1 cellular context compared by ENCODE assay signal in genomic region chr11:68271781-68272608, GRCh38.
TF ChIP-seq lines count a peak whose summit lies in the region.

Gene C11orf24, minus strand, starts transcription at chr11:68271973. Its CDS starts 8,206 bp downstream, at chr11:68263767.

TF ChIP-seq in K562, 482 proteins besides CTCF, POLR2A, EP300 and RAD21 (continued from another document and continues in another):
- no peak for TF ChIP-seq SMARCA5 (IDR thresholded peaks at IDR 0.05)
- 0 out of 2 replicates have a peak, but pooled peaks have one; percentile 28 for TF ChIP-seq XRCC5 (IDR thresholded peaks at IDR 0.05; ENCODE audit: low read depth, low read length)
- peak; percentile 63; the same call in 1 of the 2 replicates for TF ChIP-seq E2F5 (CRISPR knock-in tag; IDR thresholded peaks at IDR 0.05)
- TF ChIP-seq KLF1 (tag; IDR thresholded peaks at IDR 0.05), result peak; percentile 91
- no peak for TF ChIP-seq MTA1 (IDR thresholded peaks at IDR 0.05; ENCODE audit: borderline replicate concordance)
- TF ChIP-seq PTBP1 (IDR thresholded peaks at IDR 0.05; ENCODE audit: low read depth, low read length), result no peak
- peak; percentile 99 for TF ChIP-seq ATF7 (IDR thresholded peaks at IDR 0.05)
- TF ChIP-seq, protein P1, sequence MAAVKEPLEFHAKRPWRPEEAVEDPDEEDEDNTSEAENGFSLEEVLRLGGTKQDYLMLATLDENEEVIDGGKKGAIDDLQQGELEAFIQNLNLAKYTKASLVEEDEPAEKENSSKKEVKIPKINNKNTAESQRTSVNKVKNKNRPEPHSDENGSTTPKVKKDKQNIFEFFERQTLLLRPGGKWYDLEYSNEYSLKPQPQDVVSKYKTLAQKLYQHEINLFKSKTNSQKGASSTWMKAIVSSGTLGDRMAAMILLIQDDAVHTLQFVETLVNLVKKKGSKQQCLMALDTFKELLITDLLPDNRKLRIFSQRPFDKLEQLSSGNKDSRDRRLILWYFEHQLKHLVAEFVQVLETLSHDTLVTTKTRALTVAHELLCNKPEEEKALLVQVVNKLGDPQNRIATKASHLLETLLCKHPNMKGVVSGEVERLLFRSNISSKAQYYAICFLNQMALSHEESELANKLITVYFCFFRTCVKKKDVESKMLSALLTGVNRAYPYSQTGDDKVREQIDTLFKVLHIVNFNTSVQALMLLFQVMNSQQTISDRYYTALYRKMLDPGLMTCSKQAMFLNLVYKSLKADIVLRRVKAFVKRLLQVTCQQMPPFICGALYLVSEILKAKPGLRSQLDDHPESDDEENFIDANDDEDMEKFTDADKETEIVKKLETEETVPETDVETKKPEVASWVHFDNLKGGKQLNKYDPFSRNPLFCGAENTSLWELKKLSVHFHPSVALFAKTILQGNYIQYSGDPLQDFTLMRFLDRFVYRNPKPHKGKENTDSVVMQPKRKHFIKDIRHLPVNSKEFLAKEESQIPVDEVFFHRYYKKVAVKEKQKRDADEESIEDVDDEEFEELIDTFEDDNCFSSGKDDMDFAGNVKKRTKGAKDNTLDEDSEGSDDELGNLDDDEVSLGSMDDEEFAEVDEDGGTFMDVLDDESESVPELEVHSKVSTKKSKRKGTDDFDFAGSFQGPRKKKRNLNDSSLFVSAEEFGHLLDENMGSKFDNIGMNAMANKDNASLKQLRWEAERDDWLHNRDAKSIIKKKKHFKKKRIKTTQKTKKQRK (IDR thresholded peaks at IDR 0.05; ENCODE audit: borderline replicate concordance, low read depth, low read length), result no peak
- peak; percentile 24; the same call in 1 of the 2 replicates for TF ChIP-seq ZNF583 (CRISPR knock-in tag; IDR thresholded peaks at IDR 0.05)
- 0 out of 2 replicates have a peak, but pooled peaks have one; percentile 44 for TF ChIP-seq OTX1 (CRISPR knock-in tag; IDR thresholded peaks at IDR 0.05)
- TF ChIP-seq NFRKB (IDR thresholded peaks at IDR 0.05; ENCODE audit: low read depth), result no peak; the same call in 1 of the 2 replicates
- TF ChIP-seq ZNF511 (CRISPR knock-in tag; IDR thresholded peaks at IDR 0.05), result peak; percentile 65; the same call in 1 of the 2 replicates
- TF ChIP-seq, protein P2, sequence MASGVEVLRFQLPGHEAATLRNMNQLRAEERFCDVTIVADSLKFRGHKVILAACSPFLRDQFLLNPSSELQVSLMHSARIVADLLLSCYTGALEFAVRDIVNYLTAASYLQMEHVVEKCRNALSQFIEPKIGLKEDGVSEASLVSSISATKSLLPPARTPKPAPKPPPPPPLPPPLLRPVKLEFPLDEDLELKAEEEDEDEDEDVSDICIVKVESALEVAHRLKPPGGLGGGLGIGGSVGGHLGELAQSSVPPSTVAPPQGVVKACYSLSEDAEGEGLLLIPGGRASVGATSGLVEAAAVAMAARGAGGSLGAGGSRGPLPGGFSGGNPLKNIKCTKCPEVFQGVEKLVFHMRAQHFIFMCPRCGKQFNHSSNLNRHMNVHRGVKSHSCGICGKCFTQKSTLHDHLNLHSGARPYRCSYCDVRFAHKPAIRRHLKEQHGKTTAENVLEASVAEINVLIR (CRISPR knock-in tag; IDR thresholded peaks at IDR 0.05), result peak; percentile 89
- peak; percentile 62 for TF ChIP-seq PML (IDR thresholded peaks at IDR 0.05; ENCODE audit: low read length)
- TF ChIP-seq ZNF311 (CRISPR knock-in tag; IDR thresholded peaks at IDR 0.05), result no peak
- no peak for TF ChIP-seq ZNF124 (CRISPR knock-in tag; IDR thresholded peaks at IDR 0.05)
- TF ChIP-seq, protein P3, sequence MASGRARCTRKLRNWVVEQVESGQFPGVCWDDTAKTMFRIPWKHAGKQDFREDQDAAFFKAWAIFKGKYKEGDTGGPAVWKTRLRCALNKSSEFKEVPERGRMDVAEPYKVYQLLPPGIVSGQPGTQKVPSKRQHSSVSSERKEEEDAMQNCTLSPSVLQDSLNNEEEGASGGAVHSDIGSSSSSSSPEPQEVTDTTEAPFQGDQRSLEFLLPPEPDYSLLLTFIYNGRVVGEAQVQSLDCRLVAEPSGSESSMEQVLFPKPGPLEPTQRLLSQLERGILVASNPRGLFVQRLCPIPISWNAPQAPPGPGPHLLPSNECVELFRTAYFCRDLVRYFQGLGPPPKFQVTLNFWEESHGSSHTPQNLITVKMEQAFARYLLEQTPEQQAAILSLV (tag; IDR thresholded peaks at IDR 0.05), result no peak
- no peak for TF ChIP-seq POLR3A (IDR thresholded peaks at IDR 0.05; ENCODE audit: borderline replicate concordance, extremely low read depth, insufficient read depth, insufficient read length)
- TF ChIP-seq, protein P4, sequence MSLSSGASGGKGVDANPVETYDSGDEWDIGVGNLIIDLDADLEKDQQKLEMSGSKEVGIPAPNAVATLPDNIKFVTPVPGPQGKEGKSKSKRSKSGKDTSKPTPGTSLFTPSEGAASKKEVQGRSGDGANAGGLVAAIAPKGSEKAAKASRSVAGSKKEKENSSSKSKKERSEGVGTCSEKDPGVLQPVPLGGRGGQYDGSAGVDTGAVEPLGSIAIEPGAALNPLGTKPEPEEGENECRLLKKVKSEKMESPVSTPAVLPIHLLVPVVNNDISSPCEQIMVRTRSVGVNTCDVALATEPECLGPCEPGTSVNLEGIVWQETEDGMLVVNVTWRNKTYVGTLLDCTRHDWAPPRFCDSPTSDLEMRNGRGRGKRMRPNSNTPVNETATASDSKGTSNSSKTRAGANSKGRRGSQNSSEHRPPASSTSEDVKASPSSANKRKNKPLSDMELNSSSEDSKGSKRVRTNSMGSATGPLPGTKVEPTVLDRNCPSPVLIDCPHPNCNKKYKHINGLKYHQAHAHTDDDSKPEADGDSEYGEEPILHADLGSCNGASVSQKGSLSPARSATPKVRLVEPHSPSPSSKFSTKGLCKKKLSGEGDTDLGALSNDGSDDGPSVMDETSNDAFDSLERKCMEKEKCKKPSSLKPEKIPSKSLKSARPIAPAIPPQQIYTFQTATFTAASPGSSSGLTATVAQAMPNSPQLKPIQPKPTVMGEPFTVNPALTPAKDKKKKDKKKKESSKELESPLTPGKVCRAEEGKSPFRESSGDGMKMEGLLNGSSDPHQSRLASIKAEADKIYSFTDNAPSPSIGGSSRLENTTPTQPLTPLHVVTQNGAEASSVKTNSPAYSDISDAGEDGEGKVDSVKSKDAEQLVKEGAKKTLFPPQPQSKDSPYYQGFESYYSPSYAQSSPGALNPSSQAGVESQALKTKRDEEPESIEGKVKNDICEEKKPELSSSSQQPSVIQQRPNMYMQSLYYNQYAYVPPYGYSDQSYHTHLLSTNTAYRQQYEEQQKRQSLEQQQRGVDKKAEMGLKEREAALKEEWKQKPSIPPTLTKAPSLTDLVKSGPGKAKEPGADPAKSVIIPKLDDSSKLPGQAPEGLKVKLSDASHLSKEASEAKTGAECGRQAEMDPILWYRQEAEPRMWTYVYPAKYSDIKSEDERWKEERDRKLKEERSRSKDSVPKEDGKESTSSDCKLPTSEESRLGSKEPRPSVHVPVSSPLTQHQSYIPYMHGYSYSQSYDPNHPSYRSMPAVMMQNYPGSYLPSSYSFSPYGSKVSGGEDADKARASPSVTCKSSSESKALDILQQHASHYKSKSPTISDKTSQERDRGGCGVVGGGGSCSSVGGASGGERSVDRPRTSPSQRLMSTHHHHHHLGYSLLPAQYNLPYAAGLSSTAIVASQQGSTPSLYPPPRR (CRISPR knock-in tag; IDR thresholded peaks at IDR 0.05; ENCODE audit: borderline replicate concordance), result peak; percentile 72; the same call in 1 of the 2 replicates
- TF ChIP-seq ZC3H4 (CRISPR knock-in tag; IDR thresholded peaks at IDR 0.05; ENCODE audit: borderline replicate concordance), result no peak
- peak in 1 of 2 experiments; percentile 49; a peak in 1 of 4 replicates for TF ChIP-seq KDM4B (IDR thresholded peaks at IDR 0.05; ENCODE audit: borderline replicate concordance in 2 of 2, low read depth in 1 of 2)
- TF ChIP-seq, protein P5, sequence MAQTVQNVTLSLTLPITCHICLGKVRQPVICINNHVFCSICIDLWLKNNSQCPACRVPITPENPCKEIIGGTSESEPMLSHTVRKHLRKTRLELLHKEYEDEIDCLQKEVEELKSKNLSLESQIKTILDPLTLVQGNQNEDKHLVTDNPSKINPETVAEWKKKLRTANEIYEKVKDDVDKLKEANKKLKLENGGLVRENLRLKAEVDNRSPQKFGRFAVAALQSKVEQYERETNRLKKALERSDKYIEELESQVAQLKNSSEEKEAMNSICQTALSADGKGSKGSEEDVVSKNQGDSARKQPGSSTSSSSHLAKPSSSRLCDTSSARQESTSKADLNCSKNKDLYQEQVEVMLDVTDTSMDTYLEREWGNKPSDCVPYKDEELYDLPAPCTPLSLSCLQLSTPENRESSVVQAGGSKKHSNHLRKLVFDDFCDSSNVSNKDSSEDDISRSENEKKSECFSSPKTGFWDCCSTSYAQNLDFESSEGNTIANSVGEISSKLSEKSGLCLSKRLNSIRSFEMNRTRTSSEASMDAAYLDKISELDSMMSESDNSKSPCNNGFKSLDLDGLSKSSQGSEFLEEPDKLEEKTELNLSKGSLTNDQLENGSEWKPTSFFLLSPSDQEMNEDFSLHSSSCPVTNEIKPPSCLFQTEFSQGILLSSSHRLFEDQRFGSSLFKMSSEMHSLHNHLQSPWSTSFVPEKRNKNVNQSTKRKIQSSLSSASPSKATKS (CRISPR knock-in tag; IDR thresholded peaks at IDR 0.05), result no peak
- no peak for TF ChIP-seq NR2C1 (IDR thresholded peaks at IDR 0.05)
- TF ChIP-seq NR2C1 (tag; IDR thresholded peaks at IDR 0.05), result no peak; the same call in 1 of the 2 replicates
- TF ChIP-seq, protein P6, sequence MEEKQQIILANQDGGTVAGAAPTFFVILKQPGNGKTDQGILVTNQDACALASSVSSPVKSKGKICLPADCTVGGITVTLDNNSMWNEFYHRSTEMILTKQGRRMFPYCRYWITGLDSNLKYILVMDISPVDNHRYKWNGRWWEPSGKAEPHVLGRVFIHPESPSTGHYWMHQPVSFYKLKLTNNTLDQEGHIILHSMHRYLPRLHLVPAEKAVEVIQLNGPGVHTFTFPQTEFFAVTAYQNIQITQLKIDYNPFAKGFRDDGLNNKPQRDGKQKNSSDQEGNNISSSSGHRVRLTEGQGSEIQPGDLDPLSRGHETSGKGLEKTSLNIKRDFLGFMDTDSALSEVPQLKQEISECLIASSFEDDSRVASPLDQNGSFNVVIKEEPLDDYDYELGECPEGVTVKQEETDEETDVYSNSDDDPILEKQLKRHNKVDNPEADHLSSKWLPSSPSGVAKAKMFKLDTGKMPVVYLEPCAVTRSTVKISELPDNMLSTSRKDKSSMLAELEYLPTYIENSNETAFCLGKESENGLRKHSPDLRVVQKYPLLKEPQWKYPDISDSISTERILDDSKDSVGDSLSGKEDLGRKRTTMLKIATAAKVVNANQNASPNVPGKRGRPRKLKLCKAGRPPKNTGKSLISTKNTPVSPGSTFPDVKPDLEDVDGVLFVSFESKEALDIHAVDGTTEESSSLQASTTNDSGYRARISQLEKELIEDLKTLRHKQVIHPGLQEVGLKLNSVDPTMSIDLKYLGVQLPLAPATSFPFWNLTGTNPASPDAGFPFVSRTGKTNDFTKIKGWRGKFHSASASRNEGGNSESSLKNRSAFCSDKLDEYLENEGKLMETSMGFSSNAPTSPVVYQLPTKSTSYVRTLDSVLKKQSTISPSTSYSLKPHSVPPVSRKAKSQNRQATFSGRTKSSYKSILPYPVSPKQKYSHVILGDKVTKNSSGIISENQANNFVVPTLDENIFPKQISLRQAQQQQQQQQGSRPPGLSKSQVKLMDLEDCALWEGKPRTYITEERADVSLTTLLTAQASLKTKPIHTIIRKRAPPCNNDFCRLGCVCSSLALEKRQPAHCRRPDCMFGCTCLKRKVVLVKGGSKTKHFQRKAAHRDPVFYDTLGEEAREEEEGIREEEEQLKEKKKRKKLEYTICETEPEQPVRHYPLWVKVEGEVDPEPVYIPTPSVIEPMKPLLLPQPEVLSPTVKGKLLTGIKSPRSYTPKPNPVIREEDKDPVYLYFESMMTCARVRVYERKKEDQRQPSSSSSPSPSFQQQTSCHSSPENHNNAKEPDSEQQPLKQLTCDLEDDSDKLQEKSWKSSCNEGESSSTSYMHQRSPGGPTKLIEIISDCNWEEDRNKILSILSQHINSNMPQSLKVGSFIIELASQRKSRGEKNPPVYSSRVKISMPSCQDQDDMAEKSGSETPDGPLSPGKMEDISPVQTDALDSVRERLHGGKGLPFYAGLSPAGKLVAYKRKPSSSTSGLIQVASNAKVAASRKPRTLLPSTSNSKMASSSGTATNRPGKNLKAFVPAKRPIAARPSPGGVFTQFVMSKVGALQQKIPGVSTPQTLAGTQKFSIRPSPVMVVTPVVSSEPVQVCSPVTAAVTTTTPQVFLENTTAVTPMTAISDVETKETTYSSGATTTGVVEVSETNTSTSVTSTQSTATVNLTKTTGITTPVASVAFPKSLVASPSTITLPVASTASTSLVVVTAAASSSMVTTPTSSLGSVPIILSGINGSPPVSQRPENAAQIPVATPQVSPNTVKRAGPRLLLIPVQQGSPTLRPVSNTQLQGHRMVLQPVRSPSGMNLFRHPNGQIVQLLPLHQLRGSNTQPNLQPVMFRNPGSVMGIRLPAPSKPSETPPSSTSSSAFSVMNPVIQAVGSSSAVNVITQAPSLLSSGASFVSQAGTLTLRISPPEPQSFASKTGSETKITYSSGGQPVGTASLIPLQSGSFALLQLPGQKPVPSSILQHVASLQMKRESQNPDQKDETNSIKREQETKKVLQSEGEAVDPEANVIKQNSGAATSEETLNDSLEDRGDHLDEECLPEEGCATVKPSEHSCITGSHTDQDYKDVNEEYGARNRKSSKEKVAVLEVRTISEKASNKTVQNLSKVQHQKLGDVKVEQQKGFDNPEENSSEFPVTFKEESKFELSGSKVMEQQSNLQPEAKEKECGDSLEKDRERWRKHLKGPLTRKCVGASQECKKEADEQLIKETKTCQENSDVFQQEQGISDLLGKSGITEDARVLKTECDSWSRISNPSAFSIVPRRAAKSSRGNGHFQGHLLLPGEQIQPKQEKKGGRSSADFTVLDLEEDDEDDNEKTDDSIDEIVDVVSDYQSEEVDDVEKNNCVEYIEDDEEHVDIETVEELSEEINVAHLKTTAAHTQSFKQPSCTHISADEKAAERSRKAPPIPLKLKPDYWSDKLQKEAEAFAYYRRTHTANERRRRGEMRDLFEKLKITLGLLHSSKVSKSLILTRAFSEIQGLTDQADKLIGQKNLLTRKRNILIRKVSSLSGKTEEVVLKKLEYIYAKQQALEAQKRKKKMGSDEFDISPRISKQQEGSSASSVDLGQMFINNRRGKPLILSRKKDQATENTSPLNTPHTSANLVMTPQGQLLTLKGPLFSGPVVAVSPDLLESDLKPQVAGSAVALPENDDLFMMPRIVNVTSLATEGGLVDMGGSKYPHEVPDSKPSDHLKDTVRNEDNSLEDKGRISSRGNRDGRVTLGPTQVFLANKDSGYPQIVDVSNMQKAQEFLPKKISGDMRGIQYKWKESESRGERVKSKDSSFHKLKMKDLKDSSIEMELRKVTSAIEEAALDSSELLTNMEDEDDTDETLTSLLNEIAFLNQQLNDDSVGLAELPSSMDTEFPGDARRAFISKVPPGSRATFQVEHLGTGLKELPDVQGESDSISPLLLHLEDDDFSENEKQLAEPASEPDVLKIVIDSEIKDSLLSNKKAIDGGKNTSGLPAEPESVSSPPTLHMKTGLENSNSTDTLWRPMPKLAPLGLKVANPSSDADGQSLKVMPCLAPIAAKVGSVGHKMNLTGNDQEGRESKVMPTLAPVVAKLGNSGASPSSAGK (IDR thresholded peaks at IDR 0.05), result peak; percentile 91
- peak; percentile 64; the same call in 1 of the 2 replicates for TF ChIP-seq ZBTB17 (CRISPR knock-in tag; IDR thresholded peaks at IDR 0.05)
- TF ChIP-seq ZNF717 (CRISPR knock-in tag; IDR thresholded peaks at IDR 0.05), result no peak
- TF ChIP-seq TCF7 (IDR thresholded peaks at IDR 0.05; ENCODE audit: borderline replicate concordance), result 0 out of 2 replicates have a peak, but pooled peaks have one; percentile 23
